2 cellular contexts compared by ENCODE assay signal in genomic region chr4:181504846-181505374, GRCh38.
A peak's percentile ranks its signal among the peaks of the same experiment; 100 is the strongest.
TF ChIP-seq lines count a peak whose summit lies in the region.

No MANE protein-coding gene starts in this region.

TF ChIP-seq in GM23338, 12 proteins besides CTCF, POLR2A, EP300 and RAD21:
- peak; percentile 31 for TF ChIP-seq REST (IDR thresholded peaks at IDR 0.05; ENCODE audit: unreplicated experiment)
- TF ChIP-seq EZH2 (IDR thresholded peaks at IDR 0.05; ENCODE audit: low read depth, unreplicated experiment) = no peak
- no peak for TF ChIP-seq EZH2phosphoT487 (IDR thresholded peaks at IDR 0.05; ENCODE audit: unreplicated experiment)

TF ChIP-seq in H1, 55 proteins besides CTCF, POLR2A, EP300 and RAD21:
- TF ChIP-seq EZH2 (IDR thresholded peaks at IDR 0.05; ENCODE audit: low read depth, low read length, severe bottlenecking) (no peak), SP4 (IDR thresholded peaks at IDR 0.05; ENCODE audit: low read length) (no peak), USF2 (IDR thresholded peaks at IDR 0.05; ENCODE audit: low read length) (no peak), SP1 (IDR thresholded peaks at IDR 0.05; ENCODE audit: low read depth, low read length) (no peak), KDM5A (IDR thresholded peaks at IDR 0.05; ENCODE audit: low read length) (no peak), ATF3 (IDR thresholded peaks at IDR 0.05; ENCODE audit: insufficient read depth, low read depth, low read length) (no peak), POU5F1 (IDR thresholded peaks at IDR 0.05; ENCODE audit: low read depth, low read length) (no peak), TEAD4 (IDR thresholded peaks at IDR 0.05; ENCODE audit: low read depth, low read length) (no peak), JUN (IDR thresholded peaks at IDR 0.05; ENCODE audit: low read depth, low read length) (no peak), JUND (IDR thresholded peaks at IDR 0.05; ENCODE audit: low read length) (no peak), SIX5 (IDR thresholded peaks at IDR 0.05; ENCODE audit: low read depth, low read length) (no peak), CHD7 (IDR thresholded peaks at IDR 0.05; ENCODE audit: insufficient replicate concordance, low read length) (no peak), SAP30 (IDR thresholded peaks at IDR 0.05; ENCODE audit: insufficient read depth, insufficient replicate concordance, low read length) (no peak)
